33 cellular contexts compared by ENCODE assay signal in genomic region chr12:111183094-111183493, GRCh38.
DNase-seq lines count a peak whose midpoint lies in the region; ATAC-seq, FAIRE-seq and TF ChIP-seq lines count a peak whose summit lies in the region.
"Had no signal": no experiment of that assay in that cellular context is flagged by ENCODE, and none has a peak within 500 bp of the region (broad histone marks: within the 10 kb centered on the region; RNA-seq: fewer than 3 reads in every experiment).

No MANE protein-coding gene starts in this region.

- intact Hi-C loops in K562 (cut with micrococcal nuclease) = loop anchor here (10.0 kb wide), 1 partner anchor 158 kb away; no protein-coding TSS in a partner anchor

- peaks cover 3% of the 10 kb centered on the region; the same call in 1 of the 2 replicates for H4K20me1 ChIP-seq in K562 (replicated peaks; ENCODE audit: control insufficient read depth, insufficient read depth, low read length)
- H4K20me1 ChIP-seq: BLaER1; BLaER1 treated with 17β-estradiol and CSF1 and Interleukin-3, amounts not matched to agents 10 nM and 100 nM had no signal

- peak overlapping the region in 1 of 3 experiments; percentile 44 for H3K4me3 Mint-ChIP-seq in nephron
- H3K4me3 Mint-ChIP-seq: B cell; CD14-positive monocyte; CD4-positive, alpha-beta memory T cell; CD4-positive, alpha-beta T cell; CD4-positive, CD25-positive, alpha-beta regulatory T cell; CD8-positive, alpha-beta memory T cell; CD8-positive, alpha-beta T cell had no signal

- no TSS peak for BruUV-seq in K562 (replicated peaks; lab: Mats Ljungman, UMichigan)

- no peaks in the 10 kb centered on the region for H3K9me1 ChIP-seq in K562 (ENCODE audit: control insufficient read depth, insufficient read depth, low read length)

- H3K36me3 ChIP-seq in K562 (ENCODE audit: control insufficient read depth, insufficient read depth, low read length) = no peaks in the 10 kb centered on the region
- H3K36me3 ChIP-seq: BE2C; BLaER1; BLaER1 treated with 17β-estradiol and CSF1 and Interleukin-3, amounts not matched to agents 10 nM and 100 nM had no signal

- H3K27me3 ChIP-seq in K562 (ENCODE audit: control insufficient read depth in 2 of 2, insufficient read depth in 2 of 2, low read length in 2 of 2) = peaks cover 8 to 48% of the 10 kb centered on the region in 2 experiments; a peak in 3 of 5 replicates
- H3K27me3 ChIP-seq: BE2C had no signal

- H3K9ac ChIP-seq in K562 (ENCODE audit: insufficient read depth in 1 of 2, low read depth in 2 of 2, low read length in 2 of 2) = no peak overlapping the region
- H3K9ac ChIP-seq: BLaER1; BLaER1 treated with 17β-estradiol and CSF1 and Interleukin-3, amounts not matched to agents 10 nM and 100 nM had no signal

- no peak overlapping the region for H3K27ac ChIP-seq in K562 (ENCODE audit: extremely low read depth, low read depth, low read length)
- H3K27ac ChIP-seq: 22Rv1; A549; BLaER1; BLaER1 treated with 17β-estradiol and CSF1 and Interleukin-3, amounts not matched to agents 10 nM and 100 nM; C4-2B had no signal

- H3K4me1 Mint-ChIP-seq in nephron = peaks cover 54% of the 10 kb centered on the region
- H3K4me1 Mint-ChIP-seq: B cell; CD4-positive, alpha-beta memory T cell; CD8-positive, alpha-beta memory T cell had no signal

- H3K27me3 Mint-ChIP-seq in nephron (ENCODE audit: low read depth) = peaks cover 31% of the 10 kb centered on the region

- TF ChIP-seq POLR2A in K562 (conservative IDR thresholded peaks at IDR 0.05) = no peak

- no peaks in the 10 kb centered on the region for H3K9me3 Mint-ChIP-seq in nephron
- H3K9me3 Mint-ChIP-seq: CD4-positive, alpha-beta T cell; CD4-positive, CD25-positive, alpha-beta regulatory T cell; CD8-positive, alpha-beta memory T cell; CD8-positive, alpha-beta T cell had no signal

- no peak overlapping the region for H3K4me2 ChIP-seq in K562 (ENCODE audit: insufficient read depth, low read length)
- H3K4me2 ChIP-seq: A549; BLaER1; BLaER1 treated with 17β-estradiol and CSF1 and Interleukin-3, amounts not matched to agents 10 nM and 100 nM had no signal

- H3K4me1 ChIP-seq in K562 (replicated peaks in 1 of 2; ENCODE audit: control insufficient read depth in 2 of 2, insufficient read depth in 2 of 2, low read length in 2 of 2) = peaks cover 5 to 12% of the 10 kb centered on the region in 2 experiments; a peak in 4 of 5 replicates
- H3K4me1 ChIP-seq: A549, BLaER1 had no signal

- CTCF ChIA-PET in K562 (lab: Yijun Ruan, JAX; ENCODE audit: low intra/inter-chr PET ratio) = no interaction called here

- no peak overlapping the region for H3K4me3 ChIP-seq in K562
- H3K4me3 ChIP-seq: A549; BLaER1; BLaER1 treated with 17β-estradiol and CSF1 and Interleukin-3, amounts not matched to agents 10 nM and 100 nM had no signal

- TF ChIP-seq RAD21 in K562 (CRISPR knock-in tag; conservative IDR thresholded peaks at IDR 0.05 in 1 of 2, IDR thresholded peaks at IDR 0.05 in 1 of 2) = no peak

- FAIRE-seq in K562 (lab: Jason Lieb, UNC) = no peak
- FAIRE-seq: A204.1, A549, D721Med had no signal

- TF ChIP-seq EP300 in K562 (IDR thresholded peaks at IDR 0.05; ENCODE audit: low read length) = no peak

- POLR2A ChIA-PET in K562 (lab: Yijun Ruan, JAX) = no interaction called here

- no peaks in the 10 kb centered on the region for H3K79me2 ChIP-seq in K562 (ENCODE audit: control insufficient read depth, insufficient read depth, low read length)

- H3K27ac Mint-ChIP-seq in nephron = peak overlapping the region in 2 of 3 experiments; percentile 93 to 96
- H3K27ac Mint-ChIP-seq: B cell; CD14-positive monocyte; CD4-positive, alpha-beta memory T cell; CD4-positive, alpha-beta T cell; CD4-positive, CD25-positive, alpha-beta regulatory T cell; CD8-positive, alpha-beta memory T cell; CD8-positive, alpha-beta T cell had no signal

- DNase-seq in K562 (ENCODE audit: extremely low read depth in 1 of 4, low spot score in 3 of 4) = no peak
- DNase-seq in inferior parietal cortex (ENCODE audit: extremely low spot score) = no peak
- DNase-seq: 8988T; ACHN; AML-193; BE2C; C1 segment of cervical spinal cord; Caco-2; Calu3; CD4-positive, alpha-beta memory T cell; CD4-positive, alpha-beta T cell; CD4-positive, CD25-positive, alpha-beta regulatory T cell; CD8-positive, alpha-beta memory T cell; CD8-positive, alpha-beta T cell; COR-L47; DMS 273 treated with DMSO at 0.1 percent for 48 hours; DMS153; DMS53; DMS79; DMS79 treated with DMSO at 0.1 percent for 48 hours; DND-41; EL had no signal

- TF ChIP-seq CTCF in K562 (IDR thresholded peaks at IDR 0.05 in 2 of 3, conservative IDR thresholded peaks at IDR 0.05 in 1 of 3; ENCODE audit: insufficient read depth in 2 of 3, low read depth in 1 of 3, low read length in 3 of 3) (no peak), nephron (IDR thresholded peaks at IDR 0.05; ENCODE audit: unreplicated experiment in 3 of 3) (no peak)

- H3K9me3 ChIP-seq in K562 (replicated peaks; ENCODE audit: control insufficient read depth, insufficient read depth, low read depth, low read length) = no peaks in the 10 kb centered on the region
- H3K9me3 ChIP-seq: A549; BE2C; BLaER1; BLaER1 treated with 17β-estradiol and CSF1 and Interleukin-3, amounts not matched to agents 10 nM and 100 nM; Caco-2 had no signal

- H3K36me3 Mint-ChIP-seq in nephron (ENCODE audit: low read depth) = no peaks in the 10 kb centered on the region
- H3K36me3 Mint-ChIP-seq: CD14-positive monocyte; CD4-positive, alpha-beta memory T cell; CD4-positive, CD25-positive, alpha-beta regulatory T cell; CD8-positive, alpha-beta memory T cell; CD8-positive, alpha-beta T cell had no signal

- ATAC-seq in K562 = no peak
- no peak for ATAC-seq in HG02678 (IDR thresholded peaks at IDR 0.05; ENCODE audit: unreplicated experiment)
- ATAC-seq: A549; CD8-positive, alpha-beta T cell had no signal

- in situ Hi-C loops in K562 (cut with MboI) = no loop called here

- H2AFZ ChIP-seq in K562 (ENCODE audit: low read depth, low read length) = no peak overlapping the region

- WGBS in K562 (ENCODE audit: insufficient coverage, low coverage, missing lambda C conversion rate) = 0% methylated on average over 2 of the region's 2 CpGs

TF ChIP-seq in K562, 482 proteins besides CTCF, POLR2A, EP300 and RAD21:
- TF ChIP-seq FOXA3 (CRISPR knock-in tag; conservative IDR thresholded peaks at IDR 0.05 in 1 of 2, IDR thresholded peaks at IDR 0.05 in 1 of 2) (no peak), ZBTB26 (CRISPR knock-in tag; IDR thresholded peaks at IDR 0.05) (no peak), NFIC (IDR thresholded peaks at IDR 0.05) (peak; percentile 42; the same call in 1 of the 2 replicates), NCOA4 (IDR thresholded peaks at IDR 0.05; ENCODE audit: partially characterized antibody) (no peak), ZNF24 (IDR thresholded peaks at IDR 0.05) (peak; percentile 66), ZNF696 (CRISPR knock-in tag; conservative IDR thresholded peaks at IDR 0.05) (no peak), ETS2 (tag; IDR thresholded peaks at IDR 0.05; ENCODE audit: borderline replicate concordance, poor library complexity, severe bottlenecking) (no peak), ZNF561 (CRISPR knock-in tag; conservative IDR thresholded peaks at IDR 0.05) (no peak), RCOR1 (IDR thresholded peaks at IDR 0.05; ENCODE audit: borderline replicate concordance in 1 of 2, low read depth in 2 of 2, low read length in 2 of 2) (no peak), GMEB1 (CRISPR knock-in tag; IDR thresholded peaks at IDR 0.05) (no peak), HNRNPLL (IDR thresholded peaks at IDR 0.05; ENCODE audit: low read depth, low read length, poor library complexity, severe bottlenecking) (no peak), CREM (IDR thresholded peaks at IDR 0.05; ENCODE audit: low read depth) (no peak), ZC3H11A (IDR thresholded peaks at IDR 0.05; ENCODE audit: low read depth, low read length) (no peak), IRF1 (CRISPR knock-in tag; IDR thresholded peaks at IDR 0.05; ENCODE audit: borderline replicate concordance) (no peak)
